In genomic region chr6:113697642-113698410, GRCh38 we compare ENCODE assay signal across 9 cellular contexts.
DNase-seq lines count a peak whose midpoint lies in the region; ATAC-seq lines count a peak whose summit lies in the region.
"Had no signal": no experiment of that assay in that cellular context is flagged by ENCODE, and none has a peak within 500 bp of the region (broad histone marks: within the 10 kb centered on the region; RNA-seq: fewer than 3 reads in every experiment).

No MANE protein-coding gene starts in this region.

- no peak overlapping the region for H3K4me3 Mint-ChIP-seq in immature natural killer cell

- H3K27me3 Mint-ChIP-seq in immature natural killer cell (ENCODE audit: low read depth in 3 of 3): peaks cover 0 to 4% (median 1%) of the 10 kb centered on the region in 3 donors

- H3K36me3 Mint-ChIP-seq in immature natural killer cell: no peaks in the 10 kb centered on the region

- DNase-seq in Caki2 (ENCODE audit: low read depth) (peak; percentile 33), OCI-M1 (lab: John Stamatoyannopoulos, UW) (peak; percentile 59), fibroblast of peridontal ligament (ENCODE audit: extremely low read depth) (peak; percentile 96), GM19240 (ENCODE audit: insufficient read length, low spot score) (no peak), immature natural killer cell (no peak), T-helper 1 cell (no peak)
- DNase-seq: mucosa of descending colon had no signal

- peaks cover 0 to 14% (median 4%) of the 10 kb centered on the region in 6 donors for H3K9me3 Mint-ChIP-seq in immature natural killer cell

- H3K4me1 Mint-ChIP-seq in immature natural killer cell: no peaks in the 10 kb centered on the region

- ATAC-seq in HG02623 (IDR thresholded peaks at IDR 0.05; ENCODE audit: unreplicated experiment) (peak; percentile 60), GM21381 (IDR thresholded peaks at IDR 0.05; ENCODE audit: unreplicated experiment) (no peak)
- ATAC-seq: mucosa of descending colon had no signal

- no peak overlapping the region for H3K27ac Mint-ChIP-seq in immature natural killer cell

- in situ Hi-C loops in Caki2 (cut with HindIII; ENCODE audit: low pct_unique_long_range_greater_than_20kb, low sequenced_read_pairs): no loop called here

Comparison
In these comparisons a context has a peak if more than half of its experiments do, and no peak if none do; other contexts are left out.
1. DNase-seq: peak in Caki2 (single experiment), OCI-M1 (single experiment) and fibroblast of peridontal ligament (single experiment); none in GM19240 (single experiment), immature natural killer cell (0 of 3) and T-helper 1 cell (0 of 5).